8 cellular contexts compared by ENCODE assay signal in genomic region chr1:45009956-45010854, GRCh38. TPM values are rescaled to one million over a fixed set of nuclear protein-coding genes. Genes with fewer than 3 reads are reported as not detected.
DNase-seq lines count a peak whose midpoint lies in the region; ATAC-seq and TF ChIP-seq lines count a peak whose summit lies in the region.

No MANE protein-coding gene starts in this region.

- H3K9me3 ChIP-seq in OCI-LY1 (ENCODE audit: low read length) = no peaks in the 10 kb centered on the region

- H3K27me3 ChIP-seq in OCI-LY1 (ENCODE audit: insufficient read depth, low read length) = no peaks in the 10 kb centered on the region

- peak; percentile 32 for DNase-seq in activated naive CD4-positive, alpha-beta T cell treated with Interleukin-2 at 50 U/mL for 16 hours
- DNase-seq in activated naive CD4-positive, alpha-beta T cell (lab: John Stamatoyannopoulos, UW) = no peak
- DNase-seq in MCF 10A (ENCODE audit: unreplicated experiment) = peak; percentile 24
- peak; percentile 44 for DNase-seq in left kidney (ENCODE audit: low read depth, low spot score)
- peak; percentile 26 to 39 for DNase-seq in stimulated activated naive CD8-positive, alpha-beta T cell treated with anti-CD3 and anti-CD28 coated beads, Interleukin-15, amount 100 ng/mL, for 72 hours
- DNase-seq in NOMO-1 (lab: John Stamatoyannopoulos, UW; ENCODE audit: unreplicated experiment in 2 of 2) = no peak

- peak overlapping the region; percentile 85 for H3K27ac Mint-ChIP-seq in MCF 10A (ENCODE audit: low read depth, unreplicated experiment)
- H3K27ac Mint-ChIP-seq in stimulated activated naive CD8-positive, alpha-beta T cell treated with anti-CD3 and anti-CD28 coated beads, Interleukin-15, amount 100 ng/mL, for 72 hours = peak overlapping the region; percentile 51 to 83

- no peak overlapping the region for H3K27ac ChIP-seq in OCI-LY1 (ENCODE audit: low read depth, low read length, poor library complexity, severe bottlenecking)

- peak overlapping the region; percentile 98 for H3K4me2 ChIP-seq in OCI-LY1 (ENCODE audit: low read length)

- H2AFZ ChIP-seq in OCI-LY1 (ENCODE audit: low read length) = no peak overlapping the region

- peaks cover 27% of the 10 kb centered on the region for H3K4me1 ChIP-seq in OCI-LY1 (ENCODE audit: insufficient read depth, low read length, severe bottlenecking)

- H3K36me3 Mint-ChIP-seq in MCF 10A (ENCODE audit: insufficient read depth, unreplicated experiment) = peaks cover 41% of the 10 kb centered on the region

- no peaks in the 10 kb centered on the region for H4K20me1 ChIP-seq in OCI-LY1 (ENCODE audit: insufficient read depth, low read length)

- CTCF ChIA-PET in MCF 10A (lab: Yijun Ruan, JAX) = interaction anchor here (0.6 to 12.2 kb wide), 10 partner anchors 181 to 1206 kb away, joined by 3 to 437 read pairs (median 4); partner anchors contain the start of genes PLK3 and RNU5D-1

- peak overlapping the region; percentile 94 for H3K4me3 ChIP-seq in OCI-LY1 (ENCODE audit: low read depth, low read length, poor library complexity, severe bottlenecking)

- peaks cover 20% of the 10 kb centered on the region for H3K4me1 Mint-ChIP-seq in MCF 10A (ENCODE audit: insufficient read depth, unreplicated experiment)
- peaks cover 50% of the 10 kb centered on the region for H3K4me1 Mint-ChIP-seq in stimulated activated naive CD8-positive, alpha-beta T cell treated with anti-CD3 and anti-CD28 coated beads, Interleukin-15, amount 100 ng/mL, for 72 hours

- H3F3A ChIP-seq in OCI-LY1 (ENCODE audit: insufficient read depth, low read length) = no peaks in the 10 kb centered on the region

- POLR2A ChIA-PET in MCF 10A (lab: Yijun Ruan, JAX) = interaction anchor here (0.7 to 11.7 kb wide), 32 partner anchors 10 to 676 kb away, joined by 3 to 176 read pairs (median 7); partner anchors contain the start of genes AKR1A1, ARMH1, CCDC163 and EIF2B3

- H3K9me3 Mint-ChIP-seq in MCF 10A (ENCODE audit: unreplicated experiment) = no peaks in the 10 kb centered on the region
- H3K9me3 Mint-ChIP-seq in stimulated activated naive CD8-positive, alpha-beta T cell treated with anti-CD3 and anti-CD28 coated beads, Interleukin-15, amount 100 ng/mL, for 72 hours = no peaks in the 10 kb centered on the region

- peak overlapping the region; percentile 78 for H3K9ac ChIP-seq in OCI-LY1 (ENCODE audit: low read length)

- intact Hi-C loops in MCF 10A (cut with micrococcal nuclease) = loop anchor here (2.0 to 5.0 kb wide), 4 partner anchors 85 to 562 kb away; partner anchors contain the start of gene RNU5D-1

- H3K79me2 ChIP-seq in OCI-LY1 (ENCODE audit: insufficient read depth, low read length) = no peaks in the 10 kb centered on the region

- no peaks in the 10 kb centered on the region for H3K9me2 ChIP-seq in OCI-LY1 (ENCODE audit: low read depth, low read length)

- ATAC-seq in stimulated activated naive CD8-positive, alpha-beta T cell treated with anti-CD3 and anti-CD28 coated beads, Interleukin-15, amount 100 ng/mL, for 72 hours = no peak
- ATAC-seq in HG02588 (IDR thresholded peaks at IDR 0.05; ENCODE audit: unreplicated experiment) = no peak

- no peak for TF ChIP-seq CTCF in OCI-LY1 (IDR thresholded peaks at IDR 0.05; ENCODE audit: low read length)
- no peak for TF ChIP-seq CTCF in MCF 10A (IDR thresholded peaks at IDR 0.05; ENCODE audit: unreplicated experiment)

- H3K4me3 Mint-ChIP-seq in MCF 10A (ENCODE audit: unreplicated experiment) = peak overlapping the region; percentile 88
- H3K4me3 Mint-ChIP-seq in stimulated activated naive CD8-positive, alpha-beta T cell treated with anti-CD3 and anti-CD28 coated beads, Interleukin-15, amount 100 ng/mL, for 72 hours = peak overlapping the region; percentile 88 to 95

- H3K36me3 ChIP-seq in OCI-LY1 (ENCODE audit: insufficient read depth, low read length) = peaks cover 32% of the 10 kb centered on the region

- no TSS peak for BruUV-seq in MCF 10A (replicated peaks; lab: Mats Ljungman, UMichigan)

- H3K27me3 Mint-ChIP-seq in MCF 10A (ENCODE audit: insufficient read depth, unreplicated experiment) = no peaks in the 10 kb centered on the region
- no peaks in the 10 kb centered on the region for H3K27me3 Mint-ChIP-seq in stimulated activated naive CD8-positive, alpha-beta T cell treated with anti-CD3 and anti-CD28 coated beads, Interleukin-15, amount 100 ng/mL, for 72 hours

RNA-seq across cellular contexts. Expression of gene HECTD3, which starts 0.9 kb away (rescaled TPM):
- total RNA-seq in MCF 10A (2022) = 20.2 and 29.2 TPM in 2 replicates

RNA-seq across cellular contexts. Expression of gene UROD, which starts 1.8 kb away (rescaled TPM):
- total RNA-seq in MCF 10A (2022) = 76.9 and 84.7 TPM in 2 replicates

RNA-seq across cellular contexts. Expression of gene EIF2B3, which starts 23.8 kb away (rescaled TPM):
- total RNA-seq in MCF 10A (2022) = 49.4 and 55.5 TPM in 2 replicates

Comparison
In these comparisons a context has a peak if more than half of its experiments do, and no peak if none do; other contexts are left out.
1. DNase-seq: peak in activated naive CD4-positive, alpha-beta T cell treated with Interleukin-2 at 50 U/mL for 16 hours (single experiment), MCF 10A (single experiment), left kidney (single experiment) and stimulated activated naive CD8-positive, alpha-beta T cell treated with anti-CD3 and anti-CD28 coated beads, Interleukin-15, amount 100 ng/mL, for 72 hours (2 of 2); none in activated naive CD4-positive, alpha-beta T cell (0 of 4) and NOMO-1 (0 of 2).